ENCODE assay signal across 8 cellular contexts in the genomic region with DNA sequence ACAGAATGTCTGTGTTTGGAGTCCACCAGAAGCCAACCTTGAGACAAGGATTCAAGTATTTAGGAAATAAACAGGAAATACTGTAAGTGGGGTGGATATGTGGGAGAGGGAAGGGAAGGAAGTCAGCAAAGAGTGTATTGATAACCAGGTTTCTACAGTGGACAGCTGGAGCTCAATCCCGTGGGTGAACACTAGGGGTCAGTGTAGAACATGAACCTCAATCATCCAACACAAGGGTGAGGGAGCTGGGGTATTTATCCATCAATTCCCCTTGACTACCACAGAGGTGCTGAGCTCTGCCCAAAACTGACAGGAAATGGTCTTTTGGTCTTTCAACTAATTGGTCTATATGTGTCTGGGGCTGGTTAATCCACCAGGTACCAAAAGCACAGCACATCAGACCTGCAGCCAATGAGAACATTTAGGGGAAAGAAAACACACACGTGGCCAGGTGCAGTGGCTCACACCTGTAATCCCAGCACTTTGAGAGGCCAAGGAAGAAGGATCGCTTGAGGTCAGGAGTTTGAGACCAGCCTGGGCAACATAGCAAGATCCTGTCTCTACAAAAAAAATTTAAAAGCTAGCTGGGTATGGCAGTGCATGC. TPM values are rescaled to one million over a fixed set of nuclear protein-coding genes. Genes with fewer than 3 reads are reported as not detected.
A peak's percentile ranks its signal among the peaks of the same experiment; 100 is the strongest.
DNase-seq lines count a peak whose midpoint lies in the region; FAIRE-seq and TF ChIP-seq lines count a peak whose summit lies in the region.

No MANE protein-coding gene starts in this region.

- DNase-seq in SIG-M5 treated with dmso at 0.1 percent for 504 hours (lab: John Stamatoyannopoulos, UW; ENCODE audit: unreplicated experiment) (peak; percentile 39), SIG-M5 (lab: John Stamatoyannopoulos, UW) (no peak), SK-MEL-5 (ENCODE audit: low read depth, low spot score) (peak; percentile 60), amniotic epithelial cell (ENCODE audit: low read depth) (peak; percentile 45), keratinocyte (ENCODE audit: low read depth, low spot score) (no peak), globus pallidus (ENCODE audit: low spot score) (no peak), midbrain (lab: John Stamatoyannopoulos, UW) (no peak)
- DNase-seq in stimulated activated CD8-positive, alpha-beta memory T cell treated with anti-CD3 and anti-CD28 coated beads, Interleukin-7, amount 100 ng/mL, for 24 hours (ENCODE audit: low read depth) = peak; percentile 26

- peak; percentile 74 to 83 (median 75) for TF ChIP-seq CTCF in keratinocyte (optimal IDR thresholded peaks at IDR 0.05 in 1 of 3, IDR thresholded peaks at IDR 0.05 in 1 of 3, conservative IDR thresholded peaks at IDR 0.05 in 1 of 3; ENCODE audit: extremely low read depth in 1 of 3, insufficient read depth in 2 of 3, low read length in 3 of 3)

- no peak overlapping the region for H3K27ac ChIP-seq in keratinocyte (ENCODE audit: control insufficient read depth, insufficient read depth, low read length)

- H3K27me3 ChIP-seq in keratinocyte (ENCODE audit: control insufficient read depth, extremely low read depth, insufficient read depth, low read length) = no peaks in the 10 kb centered on the region

- no peaks in the 10 kb centered on the region for H3K9me1 ChIP-seq in keratinocyte (ENCODE audit: control insufficient read depth, extremely low read depth, insufficient read depth, low read length)

- dilution Hi-C loops in keratinocyte (cut with MboI; ENCODE audit: extremely low pct_ligation_motif_present, low sequenced_read_pairs) = no loop called here

- no peaks in the 10 kb centered on the region for H3K79me2 ChIP-seq in keratinocyte (ENCODE audit: control insufficient read depth, insufficient read depth, low read length)

- no peak overlapping the region for H3K9ac ChIP-seq in keratinocyte (ENCODE audit: control insufficient read depth, extremely low read depth, insufficient read depth, low read length)

- H4K20me1 ChIP-seq in keratinocyte (ENCODE audit: control insufficient read depth, extremely low read depth, insufficient read depth, low read length) = no peaks in the 10 kb centered on the region

- no peaks in the 10 kb centered on the region for H3K36me3 ChIP-seq in keratinocyte (ENCODE audit: control insufficient read depth in 2 of 2, extremely low read depth in 1 of 2, insufficient read depth in 2 of 2, low read length in 2 of 2)

- H3K4me1 ChIP-seq in keratinocyte (ENCODE audit: control insufficient read depth, extremely low read depth, insufficient read depth, low read length) = peaks cover 6% of the 10 kb centered on the region

- no peak overlapping the region for H2AFZ ChIP-seq in keratinocyte (ENCODE audit: control insufficient read depth, low read length)

- FAIRE-seq in keratinocyte (lab: Jason Lieb, UNC) = peak; percentile 84

- in situ Hi-C loops in SK-MEL-5 (cut with HindIII; ENCODE audit: low pct_unique_long_range_greater_than_20kb, low sequenced_read_pairs) = no loop called here

- H3K4me2 ChIP-seq in keratinocyte (ENCODE audit: control insufficient read depth, extremely low read depth, insufficient read depth, low read depth, low read length) = no peak overlapping the region

- H3K9me3 ChIP-seq in keratinocyte (ENCODE audit: control insufficient read depth, low read depth, low read length) = peaks cover 3% of the 10 kb centered on the region

- H3K4me3 ChIP-seq in keratinocyte (ENCODE audit: control insufficient read depth in 2 of 3, extremely low read depth in 1 of 3, insufficient read depth in 2 of 3, low read depth in 1 of 3, low read length in 3 of 3) = no peak overlapping the region

RNA-seq across cellular contexts. Expression of a gene that starts 5.6 kb away (rescaled TPM):
- total RNA-seq in SK-MEL-5 (2014; rRNA removed; shearing (Covaris generic)) = 9.2 and 11.4 TPM in 2 replicates
- polyA plus RNA-seq in SK-MEL-5 (2015; cell fraction: cytosol; rRNA removed) = 13.5 and 19.0 TPM in 2 replicates
- polyA plus RNA-seq in SK-MEL-5 (2015; cell fraction: nucleus; rRNA removed) = 16.5 and 26.8 TPM in 2 replicates
- polyA plus RNA-seq in keratinocyte = 5.8 to 8.8 TPM (median 6.4 TPM) in 3 replicates
- 0.34 TPM for polyA plus RNA-seq in keratinocyte (2011; ENCODE audit: low read depth)
- polyA plus RNA-seq in keratinocyte (2011; cell fraction: cytosol; rRNA removed) = 3.5 and 9.1 TPM in 2 replicates
- 12.5 and 17.8 TPM in 2 replicates for polyA plus RNA-seq in keratinocyte (2011; cell fraction: nucleus; rRNA removed)
- 0.87 and 10.6 TPM in 2 replicates for polyA plus RNA-seq in keratinocyte (2012; ENCODE audit: low replicate concordance)
- 4.9 to 11.6 TPM (median 5.7 TPM) in 3 replicates for polyA minus RNA-seq in keratinocyte
- polyA minus RNA-seq in keratinocyte (2011; cell fraction: cytosol; rRNA and poly(A)+ RNA removed) = 21.3 TPM
- polyA minus RNA-seq in keratinocyte (2011; cell fraction: nucleus; rRNA and poly(A)+ RNA removed) = 7.0 and 7.4 TPM in 2 replicates

RNA-seq across cellular contexts. Expression of a gene that starts 19.6 kb away (rescaled TPM):
- not detected in 2 replicates for total RNA-seq in SK-MEL-5 (2014; rRNA removed; shearing (Covaris generic))
- polyA plus RNA-seq in SK-MEL-5 (2015; cell fraction: cytosol; rRNA removed) = not detected in 2 replicates
- not detected in 2 replicates for polyA plus RNA-seq in SK-MEL-5 (2015; cell fraction: nucleus; rRNA removed)
- not detected in 3 replicates for polyA plus RNA-seq in keratinocyte
- not detected for polyA plus RNA-seq in keratinocyte (2011; ENCODE audit: low read depth)
- polyA plus RNA-seq in keratinocyte (2011; cell fraction: cytosol; rRNA removed) = not detected in 2 replicates
- polyA plus RNA-seq in keratinocyte (2011; cell fraction: nucleus; rRNA removed) = not detected in 2 replicates
- polyA plus RNA-seq in keratinocyte (2012; ENCODE audit: low replicate concordance) = not detected in 2 replicates
- polyA minus RNA-seq in keratinocyte = not detected in 3 replicates
- polyA minus RNA-seq in keratinocyte (2011; cell fraction: cytosol; rRNA and poly(A)+ RNA removed) = not detected
- not detected in 2 replicates for polyA minus RNA-seq in keratinocyte (2011; cell fraction: nucleus; rRNA and poly(A)+ RNA removed)

RNA-seq across cellular contexts. Expression of a gene that starts 52.3 kb away (rescaled TPM):
- not detected in 2 replicates for total RNA-seq in SK-MEL-5 (2014; rRNA removed; shearing (Covaris generic))
- not detected in 2 replicates for polyA plus RNA-seq in SK-MEL-5 (2015; cell fraction: cytosol; rRNA removed)
- polyA plus RNA-seq in SK-MEL-5 (2015; cell fraction: nucleus; rRNA removed) = not detected in 2 replicates
- 52.7 to 243 TPM (median 122 TPM) in 3 replicates for polyA plus RNA-seq in keratinocyte
- 300 TPM for polyA plus RNA-seq in keratinocyte (2011; ENCODE audit: low read depth)
- polyA plus RNA-seq in keratinocyte (2011; cell fraction: cytosol; rRNA removed) = 57.8 and 90.0 TPM in 2 replicates
- polyA plus RNA-seq in keratinocyte (2011; cell fraction: nucleus; rRNA removed) = 61.7 and 64.0 TPM in 2 replicates
- polyA plus RNA-seq in keratinocyte (2012; ENCODE audit: low replicate concordance) = 29.3 and 300 TPM in 2 replicates
- polyA minus RNA-seq in keratinocyte = 17.3 to 132 TPM (median 64.7 TPM) in 3 replicates
- 24.7 TPM for polyA minus RNA-seq in keratinocyte (2011; cell fraction: cytosol; rRNA and poly(A)+ RNA removed)
- polyA minus RNA-seq in keratinocyte (2011; cell fraction: nucleus; rRNA and poly(A)+ RNA removed) = 16.0 and 30.6 TPM in 2 replicates

Comparison
In these comparisons a context has a peak if more than half of its experiments do, and no peak if none do; other contexts are left out.
1. DNase-seq: peak in SIG-M5 treated with dmso at 0.1 percent for 504 hours (single experiment), SK-MEL-5 (single experiment), amniotic epithelial cell (single experiment) and stimulated activated CD8-positive, alpha-beta memory T cell treated with anti-CD3 and anti-CD28 coated beads, Interleukin-7, amount 100 ng/mL, for 24 hours (single experiment); none in SIG-M5 (single experiment), keratinocyte (single experiment), globus pallidus (single experiment) and midbrain (single experiment).